ENCODE assay signal across 16 cellular contexts in the genomic region with DNA sequence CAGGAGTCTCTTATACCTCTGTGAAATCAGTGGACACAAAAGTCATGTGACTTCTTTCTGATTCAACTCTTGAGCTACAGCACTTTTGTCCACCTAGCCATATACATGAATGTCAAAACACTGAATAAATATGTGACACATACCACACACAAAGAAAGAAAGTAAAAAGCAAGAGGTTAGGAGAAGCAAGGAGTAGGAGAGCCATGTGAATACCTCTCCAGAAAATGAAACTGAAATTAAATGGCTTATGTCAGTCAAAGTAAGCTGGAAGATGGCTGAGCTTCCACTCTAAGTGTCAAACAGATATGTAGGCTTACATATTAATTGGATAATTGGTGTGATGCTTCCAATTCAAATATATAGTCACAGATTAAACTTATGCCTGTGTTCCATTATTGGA.
DNase-seq lines count a peak whose midpoint lies in the region; ATAC-seq, FAIRE-seq and TF ChIP-seq lines count a peak whose summit lies in the region.
"Had no signal": no experiment of that assay in that cellular context is flagged by ENCODE, and none has a peak within 500 bp of the region (broad histone marks: within the 10 kb centered on the region; RNA-seq: fewer than 3 reads in every experiment).

No MANE protein-coding gene starts in this region.

- H3K4me3 ChIP-seq in DND-41 (ENCODE audit: low read depth in 1 of 2, low read length in 2 of 2) = peak overlapping the region in 1 of 2 experiments; percentile 23; a peak in 1 of 4 replicates
- H3K4me3 ChIP-seq in KMS-11 (IDR thresholded peaks at IDR 0.05; ENCODE audit: insufficient read depth, low read depth, low read length) = no peak overlapping the region
- H3K4me3 ChIP-seq in small intestine (ENCODE audit: low read depth in 1 of 2, low read length in 2 of 2) = no peak overlapping the region
- H3K4me3 ChIP-seq: GM23338 had no signal

- peak; percentile 88 for ATAC-seq in DND-41 (ENCODE audit: insufficient read depth, low read depth)
- ATAC-seq: GM23338, HCT116 had no signal

- H3K4me2 ChIP-seq in DND-41 (ENCODE audit: insufficient read depth, low read length) = peak overlapping the region; percentile 42; the same call in 1 of the 2 replicates
- 0 out of 2 replicates have a peak overlapping the region, but pooled peaks have one; percentile 0 for H3K4me2 ChIP-seq in KMS-11
- H3K4me2 ChIP-seq: GM23338 had no signal

- no peak overlapping the region; the same call in 1 of the 2 replicates for H3K27ac ChIP-seq in DND-41 (ENCODE audit: low read length)
- H3K27ac ChIP-seq in KMS-11 = no peak overlapping the region
- no peak overlapping the region for H3K27ac ChIP-seq in small intestine (ENCODE audit: low read depth in 1 of 2, low read length in 1 of 2)

- H3K4me1 ChIP-seq in DND-41 (ENCODE audit: insufficient read depth, low read length) (peaks cover 9% of the 10 kb centered on the region; the same call in 1 of the 2 replicates), KMS-11 (ENCODE audit: low read depth, poor library complexity, severe bottlenecking) (no peaks in the 10 kb centered on the region), small intestine (ENCODE audit: control insufficient read depth in 2 of 2, insufficient read depth in 1 of 2, low read depth in 1 of 2, low read length in 1 of 2) (no peaks in the 10 kb centered on the region)

- no peaks in the 10 kb centered on the region for H3K79me2 ChIP-seq in DND-41 (ENCODE audit: insufficient read depth, low read length)
- no peaks in the 10 kb centered on the region for H3K79me2 ChIP-seq in KMS-11 (ENCODE audit: insufficient read depth, low read depth)

- no peak for TF ChIP-seq CTCF in DND-41 (IDR thresholded peaks at IDR 0.05; ENCODE audit: borderline replicate concordance, extremely low read depth, low read length, poor library complexity, severe bottlenecking)
- no peak for TF ChIP-seq CTCF in KMS-11 (conservative IDR thresholded peaks at IDR 0.05; ENCODE audit: low read depth, low read length)

- FAIRE-seq in small intestine (lab: Jason Lieb, UNC) = no peak
- FAIRE-seq: G401.6, GM19239 had no signal

- no peaks in the 10 kb centered on the region for H4K20me1 ChIP-seq in DND-41 (ENCODE audit: insufficient read depth, low read length)
- H4K20me1 ChIP-seq in KMS-11 (ENCODE audit: insufficient read depth) = no peaks in the 10 kb centered on the region

- DNase-seq in DND-41 = no peak
- peak; percentile 35 for DNase-seq in OCI-M1 (lab: John Stamatoyannopoulos, UW)
- peak; percentile 4 for DNase-seq in small intestine
- no peak for DNase-seq in NCI-H510A treated with DMSO at 0.1 percent for 48 hours (lab: John Stamatoyannopoulos, UW)
- no peak for DNase-seq in SHP77 (lab: John Stamatoyannopoulos, UW)
- DNase-seq: C1 segment of cervical spinal cord; CD4-positive, alpha-beta memory T cell; COR-L47; DMS153; DMS79 treated with DMSO at 0.1 percent for 48 hours; H9 had no signal

- no peak overlapping the region for H3K9ac ChIP-seq in DND-41 (ENCODE audit: low read depth, low read length)
- no peak overlapping the region for H3K9ac ChIP-seq in KMS-11

- H2AFZ ChIP-seq in DND-41 (ENCODE audit: low read depth, low read length) (peak overlapping the region; percentile 57), KMS-11 (ENCODE audit: low read depth) (peak overlapping the region; percentile 24; the same call in 1 of the 2 replicates)
- H2AFZ ChIP-seq: GM23338 had no signal

- H3K36me3 ChIP-seq in DND-41 (ENCODE audit: insufficient read depth, low read length) (no peaks in the 10 kb centered on the region), KMS-11 (ENCODE audit: insufficient read depth) (no peaks in the 10 kb centered on the region), small intestine (ENCODE audit: control insufficient read depth in 2 of 2, insufficient read depth in 2 of 2, low read length in 2 of 2) (no peaks in the 10 kb centered on the region)

- H3K27me3 ChIP-seq in DND-41 (ENCODE audit: insufficient read depth, low read length, poor library complexity) (no peaks in the 10 kb centered on the region), KMS-11 (ENCODE audit: insufficient read depth, low read depth) (no peaks in the 10 kb centered on the region), small intestine (ENCODE audit: control insufficient read depth in 2 of 2, insufficient read depth in 2 of 2, low read length in 2 of 2) (no peaks in the 10 kb centered on the region)

- peaks cover 11% of the 10 kb centered on the region for H3K9me3 ChIP-seq in DND-41 (ENCODE audit: insufficient read depth, low read length, severe bottlenecking)
- no peaks in the 10 kb centered on the region for H3K9me3 ChIP-seq in small intestine (ENCODE audit: control insufficient read depth, low read depth)

Comparison
In these comparisons a context has a peak if more than half of its experiments do, and no peak if none do; other contexts are left out.
1. DNase-seq: peak in OCI-M1 (single experiment) and small intestine (single experiment); none in DND-41 (single experiment), NCI-H510A treated with DMSO at 0.1 percent for 48 hours (single experiment) and SHP77 (0 of 2).